In genomic region chr1:177983824-177984528, GRCh38 we compare ENCODE assay signal across 9 cellular contexts. TPM values are rescaled to one million over a fixed set of nuclear protein-coding genes. Genes with fewer than 3 reads are reported as not detected.
A peak's percentile ranks its signal among the peaks of the same experiment; 100 is the strongest.
DNase-seq lines count a peak whose midpoint lies in the region; ATAC-seq and TF ChIP-seq lines count a peak whose summit lies in the region.
"Had no signal": no experiment of that assay in that cellular context is flagged by ENCODE, and none has a peak within 500 bp of the region (broad histone marks: within the 10 kb centered on the region; RNA-seq: fewer than 3 reads in every experiment).

No MANE protein-coding gene starts in this region.

- no peak overlapping the region for H3K4me3 Mint-ChIP-seq in activated naive CD4-positive, alpha-beta T cell treated with anti-CD3 and anti-CD28 coated beads for 36 hours

- ATAC-seq in IMR-90 (ENCODE audit: low read depth) = peak; percentile 97
- no peak for ATAC-seq in HG02610 (IDR thresholded peaks at IDR 0.05; ENCODE audit: unreplicated experiment)
- ATAC-seq in GM21825 (IDR thresholded peaks at IDR 0.05; ENCODE audit: unreplicated experiment) = no peak

- H3K27me3 ChIP-seq in IMR-90 (ENCODE audit: control insufficient read depth, insufficient read depth, low read length) (no peaks in the 10 kb centered on the region), adipocyte (replicated peaks; ENCODE audit: control insufficient read depth, insufficient read depth, low read length) (no peaks in the 10 kb centered on the region), right atrium auricular region (no peaks in the 10 kb centered on the region), skeletal muscle satellite cell (ENCODE audit: control insufficient read depth, insufficient read depth, low read length) (no peaks in the 10 kb centered on the region)

- POLR2A ChIA-PET in IMR-90 (lab: Charles Lee; ENCODE audit: unreplicated experiment) = no interaction called here

- H2BK15ac ChIP-seq in IMR-90 (ENCODE audit: low read depth, low read length) = no peak overlapping the region

- H3K79me1 ChIP-seq in IMR-90 (ENCODE audit: low read depth in 1 of 2, low read length in 2 of 2) = peaks cover 0 to 3% of the 10 kb centered on the region in 2 experiments; a peak in 1 of 4 replicates

- H3K27ac ChIP-seq in IMR-90 (ENCODE audit: insufficient read depth, low read length) (no peak overlapping the region), right atrium auricular region (peak overlapping the region in 1 of 2 donors; percentile 2)

- peak overlapping the region; percentile 2 for H2AFZ ChIP-seq in IMR-90 (replicated peaks; ENCODE audit: low read length, poor library complexity)

- intact Hi-C loops in IMR-90 (cut with micrococcal nuclease) = no loop called here
- intact Hi-C loops in activated naive CD4-positive, alpha-beta T cell treated with anti-CD3 and anti-CD28 coated beads for 36 hours (cut with micrococcal nuclease) = no loop called here

- H3K14ac ChIP-seq in IMR-90 (replicated peaks; ENCODE audit: low read depth, low read length) = peak overlapping the region; percentile 39

- H2BK120ac ChIP-seq in IMR-90 (ENCODE audit: low read depth, low read length) = peak overlapping the region; percentile 35; the same call in 1 of the 2 replicates

- no peaks in the 10 kb centered on the region for H4K20me1 ChIP-seq in IMR-90 (ENCODE audit: insufficient read depth, low read length)

- peak overlapping the region; percentile 36; the same call in 1 of the 2 replicates for H3K23ac ChIP-seq in IMR-90 (ENCODE audit: low read depth, low read length)

- H2BK20ac ChIP-seq in IMR-90 (ENCODE audit: low read depth, low read length) = peak overlapping the region; percentile 17; the same call in 1 of the 2 replicates

- TF ChIP-seq RAD21 in IMR-90 (IDR thresholded peaks at IDR 0.05; ENCODE audit: low read length) = no peak

- dilution Hi-C loops in IMR-90 (cut with HindIII; ENCODE audit: low sequenced_read_pairs, unreplicated experiment) = no loop called here

- no TSS peak for BruUV-seq in IMR-90 (replicated peaks; lab: Mats Ljungman, UMichigan)

- H2AK5ac ChIP-seq in IMR-90 (ENCODE audit: low read depth, low read length) = no peak overlapping the region

- H4K8ac ChIP-seq in IMR-90 (ENCODE audit: low read depth in 2 of 2, low read length in 2 of 2) = peak overlapping the region in 1 of 2 experiments; percentile 68; a peak in 2 of 4 replicates

- no peaks in the 10 kb centered on the region for H3K4me1 Mint-ChIP-seq in activated naive CD4-positive, alpha-beta T cell treated with anti-CD3 and anti-CD28 coated beads for 36 hours (ENCODE audit: low read depth)

- H3K36me3 Mint-ChIP-seq in activated naive CD4-positive, alpha-beta T cell treated with anti-CD3 and anti-CD28 coated beads for 36 hours (ENCODE audit: low read depth) = no peaks in the 10 kb centered on the region

- no peak overlapping the region for H3K9ac ChIP-seq in IMR-90 (ENCODE audit: low read depth, low read length)
- H3K9ac ChIP-seq in adipocyte (ENCODE audit: low read length) = peak overlapping the region; percentile 74
- H3K9ac ChIP-seq in skeletal muscle satellite cell (ENCODE audit: low read depth, low read length) = peak overlapping the region; percentile 43

- H3K4me2 ChIP-seq in IMR-90 (ENCODE audit: low read depth, low read length) (peak overlapping the region; percentile 53), skeletal muscle satellite cell (ENCODE audit: low read length) (peak overlapping the region; percentile 61)

- CTCF ChIA-PET in IMR-90 (lab: Yijun Ruan, JAX) = interaction anchor here (1.5 kb wide), 1 partner anchor 11 kb away, joined by 3 read pairs; no protein-coding TSS in a partner anchor
- CTCF ChIA-PET in activated naive CD4-positive, alpha-beta T cell treated with anti-CD3 and anti-CD28 coated beads for 36 hours (lab: Charles Lee) = no interaction called here

- H3K9me1 ChIP-seq in IMR-90 (ENCODE audit: insufficient read depth, low read length) = no peaks in the 10 kb centered on the region

- DNase-seq in IMR-90 = peak; percentile 98
- peak; percentile 93 for DNase-seq in adipocyte (ENCODE audit: low read depth)
- DNase-seq in right atrium auricular region (ENCODE audit: low spot score) = peak; percentile 70
- DNase-seq in LoVo (ENCODE audit: low spot score) = no peak
- no peak for DNase-seq in activated naive CD4-positive, alpha-beta T cell treated with anti-CD3 and anti-CD28 coated beads for 36 hours

- H3K4me1 ChIP-seq in IMR-90 (ENCODE audit: control insufficient read depth, insufficient read depth, low read length) = peaks cover 2% of the 10 kb centered on the region; the same call in 1 of the 2 replicates
- peaks cover 14% of the 10 kb centered on the region for H3K4me1 ChIP-seq in adipocyte (ENCODE audit: control insufficient read depth, insufficient read depth, low read length)
- H3K4me1 ChIP-seq in right atrium auricular region = peaks cover 0 to 13% of the 10 kb centered on the region in 2 donors
- peaks cover 15% of the 10 kb centered on the region for H3K4me1 ChIP-seq in skeletal muscle satellite cell (ENCODE audit: control insufficient read depth, insufficient read depth, low read length)

- no peak overlapping the region for H3K18ac ChIP-seq in IMR-90 (ENCODE audit: low read depth, low read length)

- H3K4ac ChIP-seq in IMR-90 (ENCODE audit: low read depth, low read length) = peak overlapping the region; percentile 55; the same call in 1 of the 2 replicates

- TF ChIP-seq CTCF in IMR-90 (conservative IDR thresholded peaks at IDR 0.05; ENCODE audit: low read depth, low read length) (no peak), right atrium auricular region (IDR thresholded peaks at IDR 0.05) (no peak)

- no peaks in the 10 kb centered on the region for H3K9me3 ChIP-seq in IMR-90 (ENCODE audit: control insufficient read depth, insufficient read depth, low read length)
- no peaks in the 10 kb centered on the region for H3K9me3 ChIP-seq in adipocyte (ENCODE audit: control insufficient read depth, low read length)
- no peaks in the 10 kb centered on the region for H3K9me3 ChIP-seq in right atrium auricular region
- no peaks in the 10 kb centered on the region for H3K9me3 ChIP-seq in skeletal muscle satellite cell (replicated peaks; ENCODE audit: low read length)

- no peak overlapping the region for H2AK9ac ChIP-seq in IMR-90 (replicated peaks; ENCODE audit: low read depth, low read length, poor library complexity)

- no CpG with 5 or more reads among the region's 4 CpGs for WGBS in IMR-90 (ENCODE audit: extremely low coverage in 2 of 2, insufficient read length in 1 of 2), 2 experiments

- H3K56ac ChIP-seq in IMR-90 (ENCODE audit: extremely low read depth, insufficient read depth, low read length) = no peak overlapping the region; the same call in 1 of the 2 replicates

- H3K27ac Mint-ChIP-seq in activated naive CD4-positive, alpha-beta T cell treated with anti-CD3 and anti-CD28 coated beads for 36 hours = no peak overlapping the region

- in situ Hi-C loops in IMR-90 (cut with MboI; ENCODE audit: low sequenced_read_pairs) = no loop called here

- peak overlapping the region; percentile 11; the same call in 1 of the 2 replicates for H4K91ac ChIP-seq in IMR-90 (ENCODE audit: insufficient read depth, low read depth, low read length)

- peak overlapping the region; percentile 15 for H2BK5ac ChIP-seq in IMR-90 (ENCODE audit: low read depth, low read length, poor library complexity, severe bottlenecking)

- no peaks in the 10 kb centered on the region for H3K36me3 ChIP-seq in IMR-90 (ENCODE audit: control insufficient read depth, insufficient read depth, low read length)
- no peaks in the 10 kb centered on the region for H3K36me3 ChIP-seq in adipocyte (ENCODE audit: control insufficient read depth, insufficient read depth, low read length, severe bottlenecking)
- no peaks in the 10 kb centered on the region for H3K36me3 ChIP-seq in right atrium auricular region
- H3K36me3 ChIP-seq in skeletal muscle satellite cell (ENCODE audit: insufficient read depth, low read length) = no peaks in the 10 kb centered on the region

- H3K27me3 Mint-ChIP-seq in activated naive CD4-positive, alpha-beta T cell treated with anti-CD3 and anti-CD28 coated beads for 36 hours (ENCODE audit: low read depth) = no peaks in the 10 kb centered on the region

- H4K5ac ChIP-seq in IMR-90 (ENCODE audit: low read depth, low read length) = no peak overlapping the region

- no peak for TF ChIP-seq POLR2A in IMR-90 (IDR thresholded peaks at IDR 0.05; ENCODE audit: low read depth, low read length)

- H3K4me3 ChIP-seq in IMR-90 (ENCODE audit: insufficient read depth, low read depth, low read length) = no peak overlapping the region
- H3K4me3 ChIP-seq in adipocyte (ENCODE audit: low read length) = peak overlapping the region; percentile 66
- H3K4me3 ChIP-seq in right atrium auricular region = peak overlapping the region in 1 of 2 donors; percentile 10
- H3K4me3 ChIP-seq in skeletal muscle satellite cell (ENCODE audit: low read length) = peak overlapping the region; percentile 32
- H3K4me3 ChIP-seq: lung had no signal

- H3K9me3 Mint-ChIP-seq in activated naive CD4-positive, alpha-beta T cell treated with anti-CD3 and anti-CD28 coated beads for 36 hours = peaks cover 2% of the 10 kb centered on the region

TF ChIP-seq in IMR-90, 13 proteins besides CTCF, POLR2A, EP300 and RAD21 (continues in another document):
- no peak for TF ChIP-seq CEBPB (IDR thresholded peaks at IDR 0.05; ENCODE audit: low read depth, low read length)
- TF ChIP-seq FOS (IDR thresholded peaks at IDR 0.05; ENCODE audit: low read depth, low read length) = 0 out of 2 replicates have a peak, but pooled peaks have one; percentile 35
- TF ChIP-seq BHLHE40 (IDR thresholded peaks at IDR 0.05; ENCODE audit: low read depth, low read length) = peak; percentile 20; the same call in 1 of the 2 replicates
- peak; percentile 79 for TF ChIP-seq MAFK (IDR thresholded peaks at IDR 0.05; ENCODE audit: low read depth, low read length)
- TF ChIP-seq MAZ (IDR thresholded peaks at IDR 0.05; ENCODE audit: borderline replicate concordance, low read depth, low read length) = 0 out of 2 replicates have a peak, but pooled peaks have one; percentile 46
- peak; percentile 39; the same call in 1 of the 2 replicates for TF ChIP-seq USF2 (IDR thresholded peaks at IDR 0.05; ENCODE audit: low read depth, low read length)

RNA-seq across cellular contexts. Expression of gene SEC16B, which starts 14.1 kb away (rescaled TPM):
- total RNA-seq in IMR-90 (2012; rRNA removed) (2.8 and 4.3 TPM in 2 replicates), right atrium auricular region (1 to 10 TPM; 1.9 to 5.8 TPM)
- 3.4 and 4.3 TPM in 2 replicates for polyA plus RNA-seq in IMR-90 (2012; rRNA removed)
- polyA plus RNA-seq in IMR-90 (2012; cell fraction: cytosol; rRNA removed) = 2.0 and 2.2 TPM in 2 replicates
- polyA plus RNA-seq in IMR-90 (2012; cell fraction: nucleus; rRNA removed; ENCODE audit: low replicate concordance) = 11.8 and 15.0 TPM in 2 replicates
- total RNA-seq in skeletal muscle satellite cell (2012; rRNA removed) = 1.8 and 4.4 TPM in 2 replicates
- not detected for total RNA-seq in activated naive CD4-positive, alpha-beta T cell treated with anti-CD3 and anti-CD28 coated beads for 36 hours

Comparison
In these comparisons a context has a peak if more than half of its experiments do, and no peak if none do; other contexts are left out.
1. DNase-seq: peak in IMR-90 (single experiment), adipocyte (single experiment) and right atrium auricular region (single experiment); none in LoVo (single experiment) and activated naive CD4-positive, alpha-beta T cell treated with anti-CD3 and anti-CD28 coated beads for 36 hours (single experiment).